In genomic region chr3:111737712-111738097, GRCh38 we compare ENCODE assay signal across 8 cellular contexts.
A peak's percentile ranks its signal among the peaks of the same experiment; 100 is the strongest.
DNase-seq lines count a peak whose midpoint lies in the region; ATAC-seq and TF ChIP-seq lines count a peak whose summit lies in the region.

No MANE protein-coding gene starts in this region.

- H3K9me3 Mint-ChIP-seq in natural killer cell treated with Interleukin-12 subunit alpha and Interleukin-12 subunit beta and Interleukin-15 and Interleukin-18, amount 100 ng/mL, for 72 hours = no peaks in the 10 kb centered on the region

- TF ChIP-seq CTCF in astrocyte of the cerebellum (IDR thresholded peaks at IDR 0.05; ENCODE audit: low read depth, low read length, missing control alignments) = no peak
- TF ChIP-seq CTCF in RWPE1 (conservative IDR thresholded peaks at IDR 0.05; ENCODE audit: low read depth) = no peak

- peaks cover 8% of the 10 kb centered on the region for H3K36me3 Mint-ChIP-seq in natural killer cell treated with Interleukin-12 subunit alpha and Interleukin-12 subunit beta and Interleukin-15 and Interleukin-18, amount 100 ng/mL, for 72 hours

- POLR2A ChIA-PET in RWPE1 (lab: Yijun Ruan, JAX; ENCODE audit: low non-redundant PET) = no interaction called here

- peak overlapping the region; percentile 50 for H3K4me3 Mint-ChIP-seq in natural killer cell treated with Interleukin-12 subunit alpha and Interleukin-12 subunit beta and Interleukin-15 and Interleukin-18, amount 100 ng/mL, for 72 hours

- peaks cover 12 to 21% of the 10 kb centered on the region in 2 donors for H3K4me1 Mint-ChIP-seq in natural killer cell treated with Interleukin-12 subunit alpha and Interleukin-12 subunit beta and Interleukin-15 and Interleukin-18, amount 100 ng/mL, for 72 hours (ENCODE audit: low read depth in 2 of 2)

- H3K27me3 Mint-ChIP-seq in natural killer cell treated with Interleukin-12 subunit alpha and Interleukin-12 subunit beta and Interleukin-15 and Interleukin-18, amount 100 ng/mL, for 72 hours = no peaks in the 10 kb centered on the region

- no peak overlapping the region for H3K4me3 ChIP-seq in astrocyte of the cerebellum (ENCODE audit: low read depth, low read length)

- CTCF ChIA-PET in RWPE1 (lab: Yijun Ruan, JAX) = no interaction called here

- H3K27ac Mint-ChIP-seq in natural killer cell treated with Interleukin-12 subunit alpha and Interleukin-12 subunit beta and Interleukin-15 and Interleukin-18, amount 100 ng/mL, for 72 hours = peak overlapping the region in 1 of 2 donors; percentile 7

- in situ Hi-C loops in astrocyte of the cerebellum (cut with HindIII; ENCODE audit: low sequenced_read_pairs) = no loop called here

- DNase-seq in Daoy (ENCODE audit: low read depth) (peak; percentile 95), astrocyte of the cerebellum (ENCODE audit: low read depth) (peak; percentile 98), superior temporal gyrus (ENCODE audit: extremely low spot score) (no peak), RWPE1 (ENCODE audit: low spot score) (no peak)
- no peak for DNase-seq in natural killer cell treated with Interleukin-12 subunit alpha and Interleukin-12 subunit beta and Interleukin-15 and Interleukin-18, amount 100 ng/mL, for 72 hours (ENCODE audit: low spot score)
- DNase-seq in stimulated activated naive CD4-positive, alpha-beta T cell treated with Interleukin-2 at 50 U/mL for 16 hours (lab: John Stamatoyannopoulos, UW) = no peak
- DNase-seq in activated CD8-positive, alpha-beta memory T cell treated with anti-CD3 and anti-CD28 coated beads, Interleukin-2, amount 50 U/mL, for 48 hours = no peak

- peak; percentile 76 for ATAC-seq in HG02884 (IDR thresholded peaks at IDR 0.05; ENCODE audit: unreplicated experiment)
- peak; percentile 61 to 68 for ATAC-seq in natural killer cell treated with Interleukin-12 subunit alpha and Interleukin-12 subunit beta and Interleukin-15 and Interleukin-18, amount 100 ng/mL, for 72 hours

- H3K27ac ChIP-seq in RWPE1 = no peak overlapping the region

Comparison
In these comparisons a context has a peak if more than half of its experiments do, and no peak if none do; other contexts are left out.
1. DNase-seq: peak in Daoy (single experiment) and astrocyte of the cerebellum (single experiment); none in natural killer cell treated with Interleukin-12 subunit alpha and Interleukin-12 subunit beta and Interleukin-15 and Interleukin-18, amount 100 ng/mL, for 72 hours (single experiment), superior temporal gyrus (single experiment), stimulated activated naive CD4-positive, alpha-beta T cell treated with Interleukin-2 at 50 U/mL for 16 hours (single experiment), activated CD8-positive, alpha-beta memory T cell treated with anti-CD3 and anti-CD28 coated beads, Interleukin-2, amount 50 U/mL, for 48 hours (single experiment) and RWPE1 (single experiment).